1 cellular context compared by ENCODE assay signal in the genomic region with DNA sequence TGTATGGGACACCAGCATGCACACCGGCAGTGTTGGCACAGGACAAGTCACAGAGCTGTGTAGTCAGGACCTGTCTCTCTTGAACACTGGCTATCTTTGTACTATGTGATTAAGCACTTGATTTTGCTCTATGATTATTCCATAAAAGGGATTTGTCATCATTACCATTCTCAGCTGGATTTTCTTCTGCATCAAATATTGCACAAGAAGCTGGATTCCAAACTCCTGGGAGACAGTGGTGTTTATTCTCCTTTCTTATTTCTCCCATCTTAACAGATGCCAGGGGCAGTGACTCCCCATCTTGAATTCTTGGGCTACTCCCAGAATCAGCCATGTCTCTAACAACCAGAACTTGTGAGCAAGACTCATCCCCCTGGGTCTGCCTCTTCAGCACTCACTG.
TF ChIP-seq lines count a peak whose summit lies in the region.

No MANE protein-coding gene starts in this region.

TF ChIP-seq in K562, 482 proteins besides CTCF, POLR2A, EP300 and RAD21 (continued from another document):
- TF ChIP-seq, protein P1, sequence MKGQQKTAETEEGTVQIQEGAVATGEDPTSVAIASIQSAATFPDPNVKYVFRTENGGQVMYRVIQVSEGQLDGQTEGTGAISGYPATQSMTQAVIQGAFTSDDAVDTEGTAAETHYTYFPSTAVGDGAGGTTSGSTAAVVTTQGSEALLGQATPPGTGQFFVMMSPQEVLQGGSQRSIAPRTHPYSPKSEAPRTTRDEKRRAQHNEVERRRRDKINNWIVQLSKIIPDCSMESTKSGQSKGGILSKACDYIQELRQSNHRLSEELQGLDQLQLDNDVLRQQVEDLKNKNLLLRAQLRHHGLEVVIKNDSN (CRISPR knock-in tag; IDR thresholded peaks at IDR 0.05): 0 out of 2 replicates have a peak, but pooled peaks have one; percentile 55
- TF ChIP-seq, protein P2, sequence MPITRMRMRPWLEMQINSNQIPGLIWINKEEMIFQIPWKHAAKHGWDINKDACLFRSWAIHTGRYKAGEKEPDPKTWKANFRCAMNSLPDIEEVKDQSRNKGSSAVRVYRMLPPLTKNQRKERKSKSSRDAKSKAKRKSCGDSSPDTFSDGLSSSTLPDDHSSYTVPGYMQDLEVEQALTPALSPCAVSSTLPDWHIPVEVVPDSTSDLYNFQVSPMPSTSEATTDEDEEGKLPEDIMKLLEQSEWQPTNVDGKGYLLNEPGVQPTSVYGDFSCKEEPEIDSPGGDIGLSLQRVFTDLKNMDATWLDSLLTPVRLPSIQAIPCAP (CRISPR knock-in tag; IDR thresholded peaks at IDR 0.05; ENCODE audit: borderline replicate concordance): no peak
- TF ChIP-seq TAL1 (IDR thresholded peaks at IDR 0.05) (no peak), CHD1 (IDR thresholded peaks at IDR 0.05; ENCODE audit: low read length) (no peak)
- TF ChIP-seq, protein P3, sequence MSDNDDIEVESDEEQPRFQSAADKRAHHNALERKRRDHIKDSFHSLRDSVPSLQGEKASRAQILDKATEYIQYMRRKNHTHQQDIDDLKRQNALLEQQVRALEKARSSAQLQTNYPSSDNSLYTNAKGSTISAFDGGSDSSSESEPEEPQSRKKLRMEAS (CRISPR knock-in tag; IDR thresholded peaks at IDR 0.05): no peak
TF ChIP-seq in K562: peak in this region for 10.
